Comparison of ENCODE assay signal across 11 cellular contexts in the genomic region with DNA sequence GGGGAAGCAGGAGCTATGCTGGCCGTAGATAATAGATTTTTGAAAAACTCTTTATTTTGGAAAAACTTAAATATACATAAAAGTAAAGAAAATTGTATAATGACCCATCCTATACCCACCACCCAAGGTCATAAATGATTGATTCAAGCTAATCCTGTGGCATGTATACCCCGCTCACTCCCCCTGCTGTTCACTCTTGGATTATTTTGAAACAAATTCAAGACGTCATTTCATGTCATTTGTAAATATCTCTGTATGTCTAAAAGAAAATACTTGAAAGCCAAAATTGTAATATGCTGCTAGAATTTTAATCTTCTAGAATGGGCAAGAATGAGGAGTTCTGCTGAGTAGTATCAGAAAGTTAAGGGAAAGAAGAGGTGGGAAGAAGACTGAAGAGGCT.
DNase-seq lines count a peak whose midpoint lies in the region; ATAC-seq and TF ChIP-seq lines count a peak whose summit lies in the region.
"Had no signal": no experiment of that assay in that cellular context is flagged by ENCODE, and none has a peak within 500 bp of the region (broad histone marks: within the 10 kb centered on the region; RNA-seq: fewer than 3 reads in every experiment).

No MANE protein-coding gene starts in this region.

- ATAC-seq in GM19452 (IDR thresholded peaks at IDR 0.05; ENCODE audit: unreplicated experiment): no peak
- no peak for ATAC-seq in activated CD8-positive, alpha-beta memory T cell treated with anti-CD3 and anti-CD28 coated beads, Interleukin-2, amount 10 ng/mL, durations not matched to agents 7 days and 5 days

- TF ChIP-seq CTCF in AG09309 (IDR thresholded peaks at IDR 0.05; ENCODE audit: control insufficient read depth, insufficient read depth, low read depth, low read length, missing control alignments): peak; percentile 51

- CTCF ChIA-PET in activated CD8-positive, alpha-beta memory T cell treated with anti-CD3 and anti-CD28 coated beads, Interleukin-2, amount 10 ng/mL, durations not matched to agents 7 days and 5 days (lab: Charles Lee): no interaction called here

- no peak overlapping the region for H3K4me3 Mint-ChIP-seq in activated CD8-positive, alpha-beta memory T cell treated with anti-CD3 and anti-CD28 coated beads, Interleukin-2, amount 10 ng/mL, durations not matched to agents 7 days and 5 days

- H3K36me3 Mint-ChIP-seq in activated CD8-positive, alpha-beta memory T cell treated with anti-CD3 and anti-CD28 coated beads, Interleukin-2, amount 10 ng/mL, durations not matched to agents 7 days and 5 days: no peaks in the 10 kb centered on the region

- no peak overlapping the region for H3K4me3 ChIP-seq in AG09309 (ENCODE audit: control insufficient read depth, low read depth, low read length)
- H3K4me3 ChIP-seq: SJCRH30 had no signal

- DNase-seq in AG09309 (ENCODE audit: low read depth): no peak
- DNase-seq in HT-29 (ENCODE audit: low spot score): peak; percentile 2
- DNase-seq in astrocyte of the hippocampus (ENCODE audit: low read depth, low spot score): peak; percentile 42
- DNase-seq in kidney tubule cell (ENCODE audit: low spot score): peak; percentile 14
- DNase-seq in KG1 (lab: John Stamatoyannopoulos, UW): no peak
- no peak for DNase-seq in activated CD8-positive, alpha-beta memory T cell treated with anti-CD3 and anti-CD28 coated beads, Interleukin-2, amount 10 ng/mL, durations not matched to agents 7 days and 5 days
- DNase-seq in NCI-H510A treated with DMSO at 0.1 percent for 48 hours (lab: John Stamatoyannopoulos, UW): no peak
- DNase-seq: DMS79 treated with DMSO at 0.1 percent for 48 hours, hypothalamus had no signal

- no peaks in the 10 kb centered on the region for H3K4me1 Mint-ChIP-seq in activated CD8-positive, alpha-beta memory T cell treated with anti-CD3 and anti-CD28 coated beads, Interleukin-2, amount 10 ng/mL, durations not matched to agents 7 days and 5 days

- H3K9me3 Mint-ChIP-seq in activated CD8-positive, alpha-beta memory T cell treated with anti-CD3 and anti-CD28 coated beads, Interleukin-2, amount 10 ng/mL, durations not matched to agents 7 days and 5 days (ENCODE audit: low read depth): no peaks in the 10 kb centered on the region

- H3K27ac Mint-ChIP-seq in activated CD8-positive, alpha-beta memory T cell treated with anti-CD3 and anti-CD28 coated beads, Interleukin-2, amount 10 ng/mL, durations not matched to agents 7 days and 5 days: no peak overlapping the region

- no peaks in the 10 kb centered on the region for H3K27me3 Mint-ChIP-seq in activated CD8-positive, alpha-beta memory T cell treated with anti-CD3 and anti-CD28 coated beads, Interleukin-2, amount 10 ng/mL, durations not matched to agents 7 days and 5 days

Comparison
In these comparisons a context has a peak if more than half of its experiments do, and no peak if none do; other contexts are left out.
1. DNase-seq: peak in HT-29 (single experiment), astrocyte of the hippocampus (single experiment) and kidney tubule cell (single experiment); none in AG09309 (single experiment), KG1 (single experiment), activated CD8-positive, alpha-beta memory T cell treated with anti-CD3 and anti-CD28 coated beads, Interleukin-2, amount 10 ng/mL, durations not matched to agents 7 days and 5 days (single experiment) and NCI-H510A treated with DMSO at 0.1 percent for 48 hours (single experiment).